11 cellular contexts compared by ENCODE assay signal in genomic region chr13:112783135-112783945, GRCh38.
DNase-seq lines count a peak whose midpoint lies in the region; TF ChIP-seq lines count a peak whose summit lies in the region.
"Had no signal": no experiment of that assay in that cellular context is flagged by ENCODE, and none has a peak within 500 bp of the region (broad histone marks: within the 10 kb centered on the region; RNA-seq: fewer than 3 reads in every experiment).

No MANE protein-coding gene starts in this region.

- peaks cover 2% of the 10 kb centered on the region for H3K27me3 Mint-ChIP-seq in neural progenitor cell (ENCODE audit: insufficient read depth, low read depth)

- H3K9me3 ChIP-seq in neural progenitor cell (ENCODE audit: low read depth) (no peaks in the 10 kb centered on the region), uterus (no peaks in the 10 kb centered on the region)

- POLR2A ChIA-PET in RWPE1 (lab: Yijun Ruan, JAX; ENCODE audit: low non-redundant PET) = no interaction called here

- DNase-seq in activated CD8-positive, alpha-beta memory T cell treated with anti-CD3 and anti-CD28 coated beads, Interleukin-2, amount 50 U/mL, for 48 hours = peak; percentile 40
- no peak for DNase-seq in activated CD8-positive, alpha-beta memory T cell treated with anti-CD3 and anti-CD28 coated beads for 24 hours
- peak; percentile 29 for DNase-seq in fibroblast of pulmonary artery (ENCODE audit: low read depth)
- no peak for DNase-seq in neural progenitor cell (ENCODE audit: low spot score)
- peak; percentile 46 to 63 for DNase-seq in uterus
- DNase-seq in NCI-H2171 (lab: John Stamatoyannopoulos, UW) = no peak
- no peak for DNase-seq in RWPE1 (ENCODE audit: low spot score)
- no peak for DNase-seq in Kasumi-1 (lab: John Stamatoyannopoulos, UW)
- DNase-seq: activated T-cell treated with anti-CD3 and anti-CD28 coated beads for 4 hours, cortex of kidney, occipital lobe had no signal

- TF ChIP-seq POLR2A in uterus (IDR thresholded peaks at IDR 0.05) = no peak

- H3K4me2 ChIP-seq in neural progenitor cell = no peak overlapping the region

- TF ChIP-seq CTCF in fibroblast of pulmonary artery (IDR thresholded peaks at IDR 0.05; ENCODE audit: low read length, missing control alignments) (no peak), neural progenitor cell (IDR thresholded peaks at IDR 0.05) (no peak), uterus (IDR thresholded peaks at IDR 0.05) (no peak), RWPE1 (conservative IDR thresholded peaks at IDR 0.05; ENCODE audit: low read depth) (no peak)

- peaks cover 21% of the 10 kb centered on the region for H3K79me2 ChIP-seq in neural progenitor cell (ENCODE audit: low read depth)

- H3K27me3 ChIP-seq in neural progenitor cell (no peaks in the 10 kb centered on the region), uterus (no peaks in the 10 kb centered on the region)

- CTCF ChIA-PET in RWPE1 (lab: Yijun Ruan, JAX) = interaction anchor here (0.7 kb wide), 1 partner anchor 156 kb away, joined by 3 read pairs; no protein-coding TSS in a partner anchor

- no peak overlapping the region for H3K9ac ChIP-seq in neural progenitor cell

- H4K20me1 ChIP-seq in neural progenitor cell (ENCODE audit: low read depth) = peaks cover 16% of the 10 kb centered on the region

- intact Hi-C loops in uterus (cut with DNase I; ENCODE audit: low total_unique reads) = no loop called here

- H3K4me3 ChIP-seq in fibroblast of pulmonary artery (replicated peaks; ENCODE audit: low read depth, low read length) (no peak overlapping the region), neural progenitor cell (no peak overlapping the region), uterus (no peak overlapping the region)

- no peak overlapping the region for H3K4me3 Mint-ChIP-seq in neural progenitor cell

- H3K36me3 ChIP-seq in neural progenitor cell (no peaks in the 10 kb centered on the region), uterus (no peaks in the 10 kb centered on the region)

- H3K27ac ChIP-seq in neural progenitor cell (no peak overlapping the region), uterus (peak overlapping the region; percentile 80 to 82), RWPE1 (no peak overlapping the region)

- H3K4me1 ChIP-seq in neural progenitor cell (peaks cover 19% of the 10 kb centered on the region), uterus (peaks cover 7 to 11% of the 10 kb centered on the region in 2 donors)

- peaks cover 43% of the 10 kb centered on the region for H3K4me1 Mint-ChIP-seq in neural progenitor cell

- H3F3A ChIP-seq in neural progenitor cell (ENCODE audit: low read depth) = peaks cover 23% of the 10 kb centered on the region

- peak overlapping the region; percentile 80 for H3K27ac Mint-ChIP-seq in neural progenitor cell

- peaks cover 13% of the 10 kb centered on the region for H3K36me3 Mint-ChIP-seq in neural progenitor cell

- H2AFZ ChIP-seq in neural progenitor cell (replicated peaks) = no peak overlapping the region

- peaks cover 2% of the 10 kb centered on the region for H3K9me3 Mint-ChIP-seq in neural progenitor cell

Comparison
In these comparisons a context has a peak if more than half of its experiments do, and no peak if none do; other contexts are left out.
1. DNase-seq: peak in activated CD8-positive, alpha-beta memory T cell treated with anti-CD3 and anti-CD28 coated beads, Interleukin-2, amount 50 U/mL, for 48 hours (single experiment), fibroblast of pulmonary artery (single experiment) and uterus (2 of 2); none in activated CD8-positive, alpha-beta memory T cell treated with anti-CD3 and anti-CD28 coated beads for 24 hours (single experiment), neural progenitor cell (single experiment), NCI-H2171 (single experiment), RWPE1 (single experiment) and Kasumi-1 (0 of 2).
2. H3K27ac ChIP-seq: peak in uterus (2 of 2); none in neural progenitor cell (single experiment) and RWPE1 (single experiment).